ENCODE assay signal across 25 cellular contexts in genomic region chr14:47186491-47186890, GRCh38.
A peak's percentile ranks its signal among the peaks of the same experiment; 100 is the strongest.
DNase-seq lines count a peak whose midpoint lies in the region; ATAC-seq, FAIRE-seq and TF ChIP-seq lines count a peak whose summit lies in the region.
"Had no signal": no experiment of that assay in that cellular context is flagged by ENCODE, and none has a peak within 500 bp of the region (broad histone marks: within the 10 kb centered on the region; RNA-seq: fewer than 3 reads in every experiment).

No MANE protein-coding gene starts in this region.

- POLR2A ChIA-PET in RWPE1 (lab: Yijun Ruan, JAX; ENCODE audit: low non-redundant PET) = no interaction called here

- no peak overlapping the region for H3K27ac ChIP-seq in RWPE1
- H3K27ac ChIP-seq: ovary had no signal

- no peak overlapping the region for H3K4me3 ChIP-seq in fibroblast of pulmonary artery (replicated peaks; ENCODE audit: low read depth, low read length)
- H3K4me3 ChIP-seq in skeletal muscle cell (ENCODE audit: low read depth, low read length) = no peak overlapping the region
- H3K4me3 ChIP-seq: lung, ovary had no signal

- ATAC-seq in HG02870 (IDR thresholded peaks at IDR 0.05; ENCODE audit: unreplicated experiment) (no peak), HG03460 (IDR thresholded peaks at IDR 0.05; ENCODE audit: unreplicated experiment) (no peak)
- ATAC-seq: activated naive CD4-positive, alpha-beta T cell treated with anti-CD3 and anti-CD28 coated beads, Interleukin-2, amount 50 U/mL, for 72 hours; activated T-cell treated with anti-CD3 and anti-CD28 coated beads, Interleukin-2, amount 50 U/mL, for 72 hours; HCT116; T-helper 17 cell had no signal

- CTCF ChIA-PET in RWPE1 (lab: Yijun Ruan, JAX) = no interaction called here

- no peak for FAIRE-seq in RCC 7860 (lab: Jason Lieb, UNC)

- TF ChIP-seq CTCF in fibroblast of pulmonary artery (IDR thresholded peaks at IDR 0.05; ENCODE audit: low read length, missing control alignments) = no peak
- TF ChIP-seq CTCF in RWPE1 (conservative IDR thresholded peaks at IDR 0.05; ENCODE audit: low read depth) = no peak

- DNase-seq in NCI-H1105 (lab: John Stamatoyannopoulos, UW) = peak; percentile 12
- peak; percentile 41 for DNase-seq in RCC 7860 (ENCODE audit: low spot score)
- peak; percentile 40 for DNase-seq in fibroblast of pulmonary artery (ENCODE audit: low read depth)
- peak; percentile 4 for DNase-seq in skeletal muscle cell (ENCODE audit: low read depth)
- no peak for DNase-seq in RWPE1 (ENCODE audit: low spot score)
- no peak for DNase-seq in NCI-H2029 (lab: John Stamatoyannopoulos, UW)
- DNase-seq: activated B cell treated with CpG ODN at 0.5 μM for 24 hours; activated T-cell treated with anti-CD3 and anti-CD28 coated beads, Interleukin-2, amount 50 U/mL, for 72 hours; COR-L47; dermis blood vessel endothelial cell; erythroblast; Karpas-422; naive B cell; NCI-H1092 treated with DMSO at 0.1 percent for 48 hours; NCI-H2227 treated with DMSO at 0.1 percent for 48 hours; ovary; Right ventricle myocardium superior; small intestine; stimulated activated CD4-positive, alpha-beta T cell treated with anti-CD3 and anti-CD28 coated beads, Interleukin-4, amount 100 ng/mL, for 24 hours; T-helper 17 cell had no signal

Comparison
In these comparisons a context has a peak if more than half of its experiments do, and no peak if none do; other contexts are left out.
1. DNase-seq: peak in NCI-H1105 (single experiment), RCC 7860 (single experiment), fibroblast of pulmonary artery (single experiment) and skeletal muscle cell (single experiment); none in RWPE1 (single experiment) and NCI-H2029 (single experiment).